31 cellular contexts compared by ENCODE assay signal in the genomic region with DNA sequence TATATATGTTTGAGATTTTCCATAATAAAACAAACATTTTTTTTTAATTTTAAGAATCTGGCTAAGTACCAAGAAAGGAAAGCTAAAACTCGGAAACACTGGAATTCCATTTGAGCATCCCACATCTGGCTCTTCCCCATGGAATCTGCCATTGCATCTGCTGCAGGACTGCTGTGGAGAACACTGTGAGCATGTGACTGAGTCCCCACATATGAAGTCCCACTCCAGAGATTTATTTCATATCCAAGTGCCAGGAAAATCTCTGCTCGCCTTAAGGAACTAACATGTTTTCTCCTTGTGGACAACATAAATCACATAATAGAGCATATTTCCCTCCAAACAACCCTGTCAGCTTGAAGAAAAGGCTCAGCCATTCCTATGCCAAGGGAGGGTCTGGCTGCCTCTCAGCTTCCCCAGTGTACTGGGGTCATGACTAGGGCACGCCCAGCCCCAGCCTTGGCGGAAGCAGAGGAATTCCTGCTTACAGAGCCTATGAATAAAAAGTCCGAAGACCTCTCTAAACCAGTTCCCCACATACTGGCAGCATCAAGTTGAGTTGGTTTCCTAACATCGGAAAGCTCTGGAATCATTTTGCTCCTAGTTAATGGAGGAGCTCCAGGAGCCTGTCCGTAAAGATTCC.
DNase-seq lines count a peak whose midpoint lies in the region; ATAC-seq and TF ChIP-seq lines count a peak whose summit lies in the region.
"Had no signal": no experiment of that assay in that cellular context is flagged by ENCODE, and none has a peak within 500 bp of the region (broad histone marks: within the 10 kb centered on the region; RNA-seq: fewer than 3 reads in every experiment).

No MANE protein-coding gene starts in this region.

- H3K9me3 ChIP-seq in mucosa of descending colon (no peaks in the 10 kb centered on the region), transverse colon (no peaks in the 10 kb centered on the region), Karpas-422 (ENCODE audit: low read length) (no peaks in the 10 kb centered on the region)
- H3K9me3 ChIP-seq: BE2C, SJSA1 had no signal

- H3K4me1 ChIP-seq in mucosa of descending colon (ENCODE audit: low read depth), result no peaks in the 10 kb centered on the region
- H3K4me1 ChIP-seq in transverse colon, result no peaks in the 10 kb centered on the region
- peaks cover 12% of the 10 kb centered on the region for H3K4me1 ChIP-seq in Karpas-422 (ENCODE audit: low read length)
- H3K4me1 ChIP-seq: BE2C, SJSA1 had no signal

- H3K79me2 ChIP-seq in Karpas-422 (ENCODE audit: low read length), result no peaks in the 10 kb centered on the region

- TF ChIP-seq POLR2A in transverse colon (IDR thresholded peaks at IDR 0.05) (no peak), GM18505 (IDR thresholded peaks at IDR 0.05; ENCODE audit: borderline replicate concordance, extremely low read depth, insufficient read depth, insufficient read length) (no peak)

- H3K4me3 Mint-ChIP-seq in WTC11 (no peak overlapping the region), MCF 10A (ENCODE audit: unreplicated experiment) (no peak overlapping the region)
- no peak overlapping the region for H3K4me3 Mint-ChIP-seq in natural killer cell treated with Interleukin-12 subunit alpha and Interleukin-12 subunit beta and Interleukin-15 and Interleukin-18, amount 100 ng/mL, for 72 hours
- H3K4me3 Mint-ChIP-seq: activated naive CD4-positive, alpha-beta T cell treated with anti-CD3 and anti-CD28 coated beads, Interleukin-2, amount 50 U/mL, for 24 hours; immature natural killer cell; naive thymus-derived CD8-positive, alpha-beta T cell; stimulated activated naive CD8-positive, alpha-beta T cell treated with anti-CD3 and anti-CD28 coated beads, Interleukin-15, Interleukin-2, amounts not matched to agents 100 ng/mL and 50 ng/mL, for 24 hours had no signal

- H3K4me3 ChIP-seq in mucosa of descending colon, result no peak overlapping the region
- H3K4me3 ChIP-seq in transverse colon, result no peak overlapping the region
- no peak overlapping the region for H3K4me3 ChIP-seq in Karpas-422 (ENCODE audit: low read length)
- H3K4me3 ChIP-seq: SJSA1 had no signal

- H3K36me3 ChIP-seq in mucosa of descending colon (ENCODE audit: low read depth) (no peaks in the 10 kb centered on the region), transverse colon (no peaks in the 10 kb centered on the region), Karpas-422 (ENCODE audit: insufficient read depth, low read length) (no peaks in the 10 kb centered on the region)
- H3K36me3 ChIP-seq: BE2C, SJSA1, WERI-Rb-1 had no signal

- CTCF ChIA-PET in WTC11 (lab: Charles Lee) (no interaction called here), MCF 10A (lab: Yijun Ruan, JAX) (interaction anchor here (1.4 to 1.6 kb wide), 2 partner anchors 9 to 66 kb away, joined by 4 to 5 read pairs; no protein-coding TSS in a partner anchor)

- H3K36me3 Mint-ChIP-seq in WTC11 (no peaks in the 10 kb centered on the region), MCF 10A (ENCODE audit: insufficient read depth, unreplicated experiment) (peaks cover 45% of the 10 kb centered on the region)
- no peaks in the 10 kb centered on the region for H3K36me3 Mint-ChIP-seq in natural killer cell treated with Interleukin-12 subunit alpha and Interleukin-12 subunit beta and Interleukin-15 and Interleukin-18, amount 100 ng/mL, for 72 hours
- H3K36me3 Mint-ChIP-seq: activated naive CD4-positive, alpha-beta T cell treated with anti-CD3 and anti-CD28 coated beads, Interleukin-2, amount 50 U/mL, for 24 hours; immature natural killer cell; naive thymus-derived CD8-positive, alpha-beta T cell had no signal

- no peaks in the 10 kb centered on the region for H3K27me3 Mint-ChIP-seq in WTC11 (ENCODE audit: low read depth)
- no peaks in the 10 kb centered on the region for H3K27me3 Mint-ChIP-seq in MCF 10A (ENCODE audit: insufficient read depth, unreplicated experiment)
- H3K27me3 Mint-ChIP-seq in natural killer cell treated with Interleukin-12 subunit alpha and Interleukin-12 subunit beta and Interleukin-15 and Interleukin-18, amount 100 ng/mL, for 72 hours, result peaks cover 3 to 20% of the 10 kb centered on the region in 2 donors

- POLR2A ChIA-PET in WTC11 (lab: Charles Lee) (no interaction called here), MCF 10A (lab: Yijun Ruan, JAX) (interaction anchor here (0.6 to 1.2 kb wide), 2 partner anchors 76 to 87 kb away, joined by 3 read pairs; no protein-coding TSS in a partner anchor)

- no peak overlapping the region for H3K4me2 ChIP-seq in Karpas-422 (ENCODE audit: low read depth, low read length, poor library complexity, severe bottlenecking)

- H3K27ac Mint-ChIP-seq in WTC11 (no peak overlapping the region), MCF 10A (ENCODE audit: low read depth, unreplicated experiment) (no peak overlapping the region)
- H3K27ac Mint-ChIP-seq in natural killer cell treated with Interleukin-12 subunit alpha and Interleukin-12 subunit beta and Interleukin-15 and Interleukin-18, amount 100 ng/mL, for 72 hours, result no peak overlapping the region
- H3K27ac Mint-ChIP-seq: activated naive CD4-positive, alpha-beta T cell treated with anti-CD3 and anti-CD28 coated beads, Interleukin-2, amount 50 U/mL, for 24 hours; immature natural killer cell; naive thymus-derived CD8-positive, alpha-beta T cell; stimulated activated naive CD8-positive, alpha-beta T cell treated with anti-CD3 and anti-CD28 coated beads, Interleukin-15, Interleukin-2, amounts not matched to agents 100 ng/mL and 50 ng/mL, for 24 hours had no signal

- in situ Hi-C loops in transverse colon (cut with MboI; ENCODE audit: low pct_ligation_motif_present in 1 of 4, low pct_unique_long_range_greater_than_20kb in 1 of 4, low sequenced_read_pairs in 3 of 4), result no loop called here

- H3K27ac ChIP-seq in transverse colon (peak overlapping the region in 1 of 4 donors; percentile 3), Karpas-422 (ENCODE audit: low read length) (no peak overlapping the region)
- H3K27ac ChIP-seq: epithelial cell of prostate, SJSA1, WERI-Rb-1 had no signal

- H3K27me3 ChIP-seq in transverse colon, result no peaks in the 10 kb centered on the region
- no peaks in the 10 kb centered on the region for H3K27me3 ChIP-seq in Karpas-422 (ENCODE audit: low read length)
- H3K27me3 ChIP-seq: BE2C had no signal

- H3K9me3 Mint-ChIP-seq in WTC11 (no peaks in the 10 kb centered on the region), MCF 10A (ENCODE audit: unreplicated experiment) (no peaks in the 10 kb centered on the region)
- H3K9me3 Mint-ChIP-seq in natural killer cell treated with Interleukin-12 subunit alpha and Interleukin-12 subunit beta and Interleukin-15 and Interleukin-18, amount 100 ng/mL, for 72 hours, result no peaks in the 10 kb centered on the region
- H3K9me3 Mint-ChIP-seq: activated naive CD4-positive, alpha-beta T cell treated with anti-CD3 and anti-CD28 coated beads, Interleukin-2, amount 50 U/mL, for 24 hours; immature natural killer cell; stimulated activated naive CD8-positive, alpha-beta T cell treated with anti-CD3 and anti-CD28 coated beads, Interleukin-15, Interleukin-2, amounts not matched to agents 100 ng/mL and 50 ng/mL, for 24 hours had no signal

- DNase-seq in WTC11 (ENCODE audit: low spot score) (no peak), left cardiac atrium (peak; percentile 30), mucosa of descending colon (peak in 2 of 3 donors; percentile 10 to 24), transverse colon (peak; percentile 7), MCF 10A (ENCODE audit: unreplicated experiment) (no peak), Karpas-422 (no peak)
- no peak for DNase-seq in natural killer cell treated with Interleukin-12 subunit alpha and Interleukin-12 subunit beta and Interleukin-15 and Interleukin-18, amount 100 ng/mL, for 72 hours (ENCODE audit: low spot score)
- DNase-seq: ACHN; activated CD4-positive, alpha-beta T cell treated with anti-CD3 and anti-CD28 coated beads for 48 hours; activated CD8-positive, alpha-beta memory T cell treated with anti-CD3 and anti-CD28 coated beads for 24 hours; amygdala; BE2C; DMS 273 treated with DMSO at 0.1 percent for 48 hours; effector CD8-positive, alpha-beta T cell; immature natural killer cell; Kasumi-1; MV-4-11; naive thymus-derived CD8-positive, alpha-beta T cell; NCI-H146; NCI-H2107; NCI-H774; occipital lobe; stimulated activated CD4-positive, alpha-beta T cell treated with anti-CD3 and anti-CD28 coated beads, Interleukin-2, amount 100 ng/mL, for 24 hours; stimulated activated CD8-positive, alpha-beta memory T cell treated with anti-CD3 and anti-CD28 coated beads, Interleukin-4, amount 100 ng/mL, for 48 hours; T1000; WERI-Rb-1 had no signal

- ATAC-seq in WTC11 (peak; percentile 60; the same call in 1 of the 2 replicates), left cardiac atrium (peak; percentile 30 to 56), mucosa of descending colon (no peak), GM18505 (IDR thresholded peaks at IDR 0.05; ENCODE audit: unreplicated experiment) (no peak)
- ATAC-seq in natural killer cell treated with Interleukin-12 subunit alpha and Interleukin-12 subunit beta and Interleukin-15 and Interleukin-18, amount 100 ng/mL, for 72 hours, result no peak
- ATAC-seq: naive thymus-derived CD8-positive, alpha-beta T cell had no signal

- BruUV-seq in MCF 10A (replicated peaks; lab: Mats Ljungman, UMichigan), result no TSS peak

- intact Hi-C loops in left cardiac atrium (cut with DNase I) (no loop called here), mucosa of descending colon (cut with DNase I, micrococcal nuclease) (no loop called here), transverse colon (cut with DNase I; ENCODE audit: low total_unique reads) (no loop called here), MCF 10A (cut with micrococcal nuclease) (no loop called here)

- TF ChIP-seq EP300 in transverse colon (IDR thresholded peaks at IDR 0.05; ENCODE audit: low read depth), result no peak

- H3K4me1 Mint-ChIP-seq in WTC11 (peaks cover 20% of the 10 kb centered on the region), MCF 10A (ENCODE audit: insufficient read depth, unreplicated experiment) (peaks cover 5% of the 10 kb centered on the region)
- H3K4me1 Mint-ChIP-seq in natural killer cell treated with Interleukin-12 subunit alpha and Interleukin-12 subunit beta and Interleukin-15 and Interleukin-18, amount 100 ng/mL, for 72 hours (ENCODE audit: low read depth in 2 of 2), result no peaks in the 10 kb centered on the region
- H3K4me1 Mint-ChIP-seq: activated naive CD4-positive, alpha-beta T cell treated with anti-CD3 and anti-CD28 coated beads, Interleukin-2, amount 50 U/mL, for 24 hours; immature natural killer cell; naive thymus-derived CD8-positive, alpha-beta T cell had no signal

- WGBS in transverse colon (ENCODE audit: low coverage in 1 of 2), 2 donors, result 50 to 75% methylated on average over 1 to 7 of the region's 7 CpGs

- H2AFZ ChIP-seq in Karpas-422 (ENCODE audit: low read length), result no peak overlapping the region

- TF ChIP-seq CTCF in WTC11 (IDR thresholded peaks at IDR 0.05) (no peak), mucosa of descending colon (IDR thresholded peaks at IDR 0.05) (no peak), transverse colon (IDR thresholded peaks at IDR 0.05) (no peak), MCF 10A (IDR thresholded peaks at IDR 0.05; ENCODE audit: unreplicated experiment) (no peak)

- H3K9ac ChIP-seq in Karpas-422 (ENCODE audit: low read length), result no peak overlapping the region

- no peaks in the 10 kb centered on the region for H4K20me1 ChIP-seq in Karpas-422 (ENCODE audit: insufficient read depth, low read depth, low read length)

- H3K9me2 ChIP-seq in Karpas-422 (replicated peaks; ENCODE audit: insufficient read depth, low read length), result no peaks in the 10 kb centered on the region

Comparison
In these comparisons a context has a peak if more than half of its experiments do, and no peak if none do; other contexts are left out.
1. ATAC-seq: peak in WTC11 (single experiment) and left cardiac atrium (2 of 2); none in mucosa of descending colon (single experiment), GM18505 (single experiment) and natural killer cell treated with Interleukin-12 subunit alpha and Interleukin-12 subunit beta and Interleukin-15 and Interleukin-18, amount 100 ng/mL, for 72 hours (0 of 2).
2. DNase-seq: peak in left cardiac atrium (single experiment), mucosa of descending colon (2 of 3) and transverse colon (single experiment); none in WTC11 (single experiment), MCF 10A (single experiment), Karpas-422 (single experiment) and natural killer cell treated with Interleukin-12 subunit alpha and Interleukin-12 subunit beta and Interleukin-15 and Interleukin-18, amount 100 ng/mL, for 72 hours (single experiment).